Comparison of ENCODE assay signal across 10 cellular contexts in the genomic region with DNA sequence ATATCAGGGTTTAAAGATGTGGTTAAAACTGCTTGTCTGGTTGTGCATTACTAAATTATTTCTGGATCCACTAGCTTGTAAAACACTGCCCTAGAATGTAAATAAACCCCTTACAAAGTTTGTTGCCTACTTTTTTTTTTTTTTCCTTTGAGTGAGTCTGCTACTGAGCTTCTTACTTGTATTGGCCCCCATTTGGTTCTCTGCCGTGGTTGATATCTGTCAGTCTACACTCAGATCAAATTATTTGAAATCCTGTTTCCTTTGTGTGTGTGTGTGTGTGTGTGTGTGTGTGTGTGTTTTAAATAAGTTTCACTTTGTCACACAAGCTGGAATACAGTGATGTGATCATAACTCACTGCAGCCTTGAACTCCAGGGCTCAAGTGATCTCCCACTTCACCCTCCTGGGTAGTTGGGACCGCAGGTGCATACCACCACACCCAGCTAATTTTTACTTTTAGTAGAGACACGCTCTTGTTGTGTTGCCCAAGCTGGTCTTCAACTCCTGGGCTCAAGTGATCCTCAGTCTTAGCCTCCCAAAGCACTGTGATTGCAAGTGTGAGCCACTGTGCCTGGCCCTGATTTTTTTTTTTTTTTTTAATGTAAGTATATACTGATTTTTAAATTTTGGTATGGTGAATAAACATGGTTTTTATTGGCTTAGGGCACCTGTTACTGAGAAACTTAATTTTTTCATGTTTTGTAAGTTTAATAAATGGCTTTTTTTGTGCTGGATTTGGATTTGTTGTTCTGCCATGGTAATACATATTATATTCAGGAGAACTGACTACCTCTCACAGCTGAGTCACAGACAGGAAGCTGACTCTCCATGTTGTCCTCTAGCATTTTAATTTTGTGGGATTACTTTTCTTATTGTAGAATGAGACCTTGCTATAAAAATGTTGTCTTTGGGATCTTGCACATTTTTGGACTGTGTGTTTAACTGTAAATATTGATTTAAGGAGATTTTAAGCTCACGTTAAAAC. TPM values are rescaled to one million over a fixed set of nuclear protein-coding genes. Genes with fewer than 3 reads are reported as not detected.
DNase-seq lines count a peak whose midpoint lies in the region; ATAC-seq, FAIRE-seq and TF ChIP-seq lines count a peak whose summit lies in the region.
"Had no signal": no experiment of that assay in that cellular context is flagged by ENCODE, and none has a peak within 500 bp of the region (broad histone marks: within the 10 kb centered on the region; RNA-seq: fewer than 3 reads in every experiment).

No MANE protein-coding gene starts in this region.

- TF ChIP-seq CTCF in MCF 10A (IDR thresholded peaks at IDR 0.05; ENCODE audit: unreplicated experiment) (no peak), breast epithelium (IDR thresholded peaks at IDR 0.05) (no peak), spleen (IDR thresholded peaks at IDR 0.05 in 8 of 11, conservative IDR thresholded peaks at IDR 0.05 in 3 of 11) (no peak)

- POLR2A ChIA-PET in MCF 10A (lab: Yijun Ruan, JAX) = interaction anchor here (0.6 to 4.1 kb wide), 17 partner anchors 7 to 493 kb away, joined by 3 to 27 read pairs (median 4); a partner anchor contains a TSS

- no peaks in the 10 kb centered on the region for H3K9me3 Mint-ChIP-seq in MCF 10A (ENCODE audit: unreplicated experiment)
- no peaks in the 10 kb centered on the region for H3K9me3 Mint-ChIP-seq in activated naive CD8-positive, alpha-beta T cell treated with anti-CD3 and anti-CD28 coated beads, Interleukin-2, amount 50 U/mL, for 24 hours

- H3K27ac ChIP-seq in breast epithelium (no peak overlapping the region), aorta (ENCODE audit: low read depth in 1 of 2, low read length in 2 of 2) (peak overlapping the region; percentile 80 to 82), spleen (no peak overlapping the region)

- peak overlapping the region; percentile 29 for H3K4me3 Mint-ChIP-seq in MCF 10A (ENCODE audit: unreplicated experiment)
- peak overlapping the region; percentile 6 for H3K4me3 Mint-ChIP-seq in activated naive CD8-positive, alpha-beta T cell treated with anti-CD3 and anti-CD28 coated beads, Interleukin-2, amount 50 U/mL, for 24 hours

- intact Hi-C loops in MCF 10A (cut with micrococcal nuclease) (no loop called here), breast epithelium (cut with DNase I; ENCODE audit: low total_unique reads) (no loop called here), aorta (cut with DNase I) (no loop called here), spleen (cut with DNase I; ENCODE audit: low total_unique reads) (no loop called here)

- H3K4me1 ChIP-seq in breast epithelium (peaks cover 6 to 7% of the 10 kb centered on the region in 2 donors), aorta (ENCODE audit: control insufficient read depth in 1 of 2, insufficient read depth in 2 of 2, low read length in 2 of 2) (peaks cover 5 to 16% of the 10 kb centered on the region in 2 donors), spleen (peaks cover 4 to 80% (median 71%) of the 10 kb centered on the region in 6 donors)

- ATAC-seq in activated naive CD8-positive, alpha-beta T cell treated with anti-CD3 and anti-CD28 coated beads, Interleukin-2, amount 50 U/mL, for 24 hours = peak; percentile 28
- ATAC-seq in aorta (ENCODE audit: low FRiP score) = no peak
- ATAC-seq in GM21737 (IDR thresholded peaks at IDR 0.05; ENCODE audit: unreplicated experiment) = no peak

- H3K9me3 ChIP-seq in breast epithelium (no peaks in the 10 kb centered on the region), aorta (ENCODE audit: control insufficient read depth, low read length) (no peaks in the 10 kb centered on the region), spleen (no peaks in the 10 kb centered on the region)

- peak; percentile 93 for FAIRE-seq in islet of Langerhans (lab: Jason Lieb, UNC)

- H3K36me3 Mint-ChIP-seq in MCF 10A (ENCODE audit: insufficient read depth, unreplicated experiment) = peaks cover 15% of the 10 kb centered on the region
- H3K36me3 Mint-ChIP-seq in activated naive CD8-positive, alpha-beta T cell treated with anti-CD3 and anti-CD28 coated beads, Interleukin-2, amount 50 U/mL, for 24 hours (ENCODE audit: low read depth) = peaks cover 3% of the 10 kb centered on the region

- no peak for TF ChIP-seq POLR2A in breast epithelium (IDR thresholded peaks at IDR 0.05)
- TF ChIP-seq POLR2A in spleen (IDR thresholded peaks at IDR 0.05) = no peak

- H3K27me3 Mint-ChIP-seq in MCF 10A (ENCODE audit: insufficient read depth, unreplicated experiment) = no peaks in the 10 kb centered on the region
- no peaks in the 10 kb centered on the region for H3K27me3 Mint-ChIP-seq in activated naive CD8-positive, alpha-beta T cell treated with anti-CD3 and anti-CD28 coated beads, Interleukin-2, amount 50 U/mL, for 24 hours

- H3K27me3 ChIP-seq in breast epithelium = no peaks in the 10 kb centered on the region
- no peaks in the 10 kb centered on the region for H3K27me3 ChIP-seq in aorta (ENCODE audit: control insufficient read depth in 1 of 2, insufficient read depth in 2 of 2, low read length in 1 of 2)
- no peaks in the 10 kb centered on the region for H3K27me3 ChIP-seq in spleen (replicated peaks in 1 of 7)

- 64 to 65% methylated on average over 4 of the region's 4 CpGs for WGBS in aorta, 2 donors
- WGBS in spleen, 5 donors = 65 to 85% (median 82%) methylated on average over 4 of the region's 4 CpGs

- BruUV-seq in MCF 10A (replicated peaks; lab: Mats Ljungman, UMichigan) = no TSS peak

- peak; percentile 57 for DNase-seq in MCF 10A (ENCODE audit: unreplicated experiment)
- DNase-seq in breast epithelium (ENCODE audit: low spot score in 2 of 2) = no peak
- no peak for DNase-seq in activated naive CD8-positive, alpha-beta T cell treated with anti-CD3 and anti-CD28 coated beads, Interleukin-2, amount 50 U/mL, for 24 hours
- DNase-seq in aorta = no peak
- DNase-seq in spleen = no peak
- DNase-seq in NCI-H1436 treated with DMSO at 0.1 percent for 48 hours (lab: John Stamatoyannopoulos, UW) = no peak
- DNase-seq: amygdala; stimulated activated CD8-positive, alpha-beta memory T cell treated with anti-CD3 and anti-CD28 coated beads, Interleukin-4, amount 100 ng/mL, for 48 hours had no signal

- CTCF ChIA-PET in MCF 10A (lab: Yijun Ruan, JAX) = interaction anchor here (0.6 to 1.8 kb wide), 15 partner anchors 9 to 699 kb away, joined by 3 to 7 read pairs (median 4); no protein-coding TSS in a partner anchor

- H3K36me3 ChIP-seq in breast epithelium (no peaks in the 10 kb centered on the region), aorta (ENCODE audit: control insufficient read depth in 1 of 2, insufficient read depth in 2 of 2, low read length in 1 of 2) (peaks cover 0 to 2% of the 10 kb centered on the region in 2 donors), spleen (no peaks in the 10 kb centered on the region)

- peaks cover 53% of the 10 kb centered on the region for H3K4me1 Mint-ChIP-seq in MCF 10A (ENCODE audit: insufficient read depth, unreplicated experiment)
- H3K4me1 Mint-ChIP-seq in activated naive CD8-positive, alpha-beta T cell treated with anti-CD3 and anti-CD28 coated beads, Interleukin-2, amount 50 U/mL, for 24 hours = peaks cover 70% of the 10 kb centered on the region

- peak overlapping the region; percentile 92 for H3K27ac Mint-ChIP-seq in MCF 10A (ENCODE audit: low read depth, unreplicated experiment)
- H3K27ac Mint-ChIP-seq in activated naive CD8-positive, alpha-beta T cell treated with anti-CD3 and anti-CD28 coated beads, Interleukin-2, amount 50 U/mL, for 24 hours = peak overlapping the region; percentile 38

- no peak overlapping the region for H3K4me3 ChIP-seq in breast epithelium
- H3K4me3 ChIP-seq in aorta (ENCODE audit: low read length in 2 of 2) = no peak overlapping the region
- no peak overlapping the region for H3K4me3 ChIP-seq in spleen

RNA-seq across cellular contexts. Expression of a gene that starts 48.5 kb away (rescaled TPM):
- total RNA-seq in MCF 10A (2022) = 143 and 162 TPM in 2 replicates
- 10 to 100 TPM; 62.1 to 89.1 (median 74.7) TPM for total RNA-seq in breast epithelium
- 100 to 1,000 TPM in 1 of 2 donors, 10 to 100 TPM in 1; 85.4 to 112 TPM for total RNA-seq in aorta
- 10 to 100 TPM; 22.9 to 31.6 TPM for polyA plus RNA-seq in aorta
- 100 to 1,000 TPM in 1 of 7 donors, 10 to 100 TPM in 6; 69.5 to 108 (median 73.1) TPM for total RNA-seq in spleen
- 10 to 100 TPM; 16.7 to 19.0 (median 17.3) TPM for polyA plus RNA-seq in spleen

Comparison
In these comparisons a context has a peak if more than half of its experiments do, and no peak if none do; other contexts are left out.
1. H3K27ac ChIP-seq: peak in aorta (2 of 2); none in breast epithelium (0 of 2) and spleen (0 of 8).